ENCODE assay signal across 1 cellular context in genomic region chr1:77977989-77978292, GRCh38.
A peak's percentile ranks its signal among the peaks of the same experiment; 100 is the strongest.
TF ChIP-seq lines count a peak whose summit lies in the region.

No MANE protein-coding gene starts in this region.

TF ChIP-seq in K562, 482 proteins besides CTCF, POLR2A, EP300 and RAD21 (continued from another document):
- no peak for TF ChIP-seq ZBTB49 (CRISPR knock-in tag; IDR thresholded peaks at IDR 0.05; ENCODE audit: borderline replicate concordance)
- TF ChIP-seq MYBL2 (IDR thresholded peaks at IDR 0.05; ENCODE audit: low read depth) = peak; percentile 63; the same call in 1 of the 2 replicates
- TF ChIP-seq MYBL2 (CRISPR knock-in tag; IDR thresholded peaks at IDR 0.05; ENCODE audit: borderline replicate concordance) = no peak
- TF ChIP-seq GTF3C2 (IDR thresholded peaks at IDR 0.05; ENCODE audit: borderline replicate concordance, extremely low read depth, insufficient read length) = no peak
- TF ChIP-seq ZNF778 (CRISPR knock-in tag; IDR thresholded peaks at IDR 0.05) = no peak
- no peak for TF ChIP-seq FOXJ3 (CRISPR knock-in tag; IDR thresholded peaks at IDR 0.05)
- TF ChIP-seq TAF9B (IDR thresholded peaks at IDR 0.05; ENCODE audit: partially characterized antibody) = peak; percentile 10
- TF ChIP-seq, protein P1, sequence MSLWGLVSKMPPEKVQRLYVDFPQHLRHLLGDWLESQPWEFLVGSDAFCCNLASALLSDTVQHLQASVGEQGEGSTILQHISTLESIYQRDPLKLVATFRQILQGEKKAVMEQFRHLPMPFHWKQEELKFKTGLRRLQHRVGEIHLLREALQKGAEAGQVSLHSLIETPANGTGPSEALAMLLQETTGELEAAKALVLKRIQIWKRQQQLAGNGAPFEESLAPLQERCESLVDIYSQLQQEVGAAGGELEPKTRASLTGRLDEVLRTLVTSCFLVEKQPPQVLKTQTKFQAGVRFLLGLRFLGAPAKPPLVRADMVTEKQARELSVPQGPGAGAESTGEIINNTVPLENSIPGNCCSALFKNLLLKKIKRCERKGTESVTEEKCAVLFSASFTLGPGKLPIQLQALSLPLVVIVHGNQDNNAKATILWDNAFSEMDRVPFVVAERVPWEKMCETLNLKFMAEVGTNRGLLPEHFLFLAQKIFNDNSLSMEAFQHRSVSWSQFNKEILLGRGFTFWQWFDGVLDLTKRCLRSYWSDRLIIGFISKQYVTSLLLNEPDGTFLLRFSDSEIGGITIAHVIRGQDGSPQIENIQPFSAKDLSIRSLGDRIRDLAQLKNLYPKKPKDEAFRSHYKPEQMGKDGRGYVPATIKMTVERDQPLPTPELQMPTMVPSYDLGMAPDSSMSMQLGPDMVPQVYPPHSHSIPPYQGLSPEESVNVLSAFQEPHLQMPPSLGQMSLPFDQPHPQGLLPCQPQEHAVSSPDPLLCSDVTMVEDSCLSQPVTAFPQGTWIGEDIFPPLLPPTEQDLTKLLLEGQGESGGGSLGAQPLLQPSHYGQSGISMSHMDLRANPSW (CRISPR knock-in tag; IDR thresholded peaks at IDR 0.05) = 0 out of 2 replicates have a peak, but pooled peaks have one; percentile 29
- TF ChIP-seq SMARCA5 (IDR thresholded peaks at IDR 0.05) = no peak
- peak; percentile 33; the same call in 1 of the 2 replicates for TF ChIP-seq FOXM1 (IDR thresholded peaks at IDR 0.05; ENCODE audit: low read depth)
- TF ChIP-seq FOXM1 (CRISPR knock-in tag; IDR thresholded peaks at IDR 0.05; ENCODE audit: low read depth) = no peak
- TF ChIP-seq SIN3A (IDR thresholded peaks at IDR 0.05; ENCODE audit: borderline replicate concordance in 2 of 2, control insufficient read depth in 1 of 2, low read depth in 2 of 2, low read length in 2 of 2) = peak in 1 of 2 experiments; percentile 33; a peak in 1 of 4 replicates
